25 cellular contexts compared by ENCODE assay signal in the genomic region with DNA sequence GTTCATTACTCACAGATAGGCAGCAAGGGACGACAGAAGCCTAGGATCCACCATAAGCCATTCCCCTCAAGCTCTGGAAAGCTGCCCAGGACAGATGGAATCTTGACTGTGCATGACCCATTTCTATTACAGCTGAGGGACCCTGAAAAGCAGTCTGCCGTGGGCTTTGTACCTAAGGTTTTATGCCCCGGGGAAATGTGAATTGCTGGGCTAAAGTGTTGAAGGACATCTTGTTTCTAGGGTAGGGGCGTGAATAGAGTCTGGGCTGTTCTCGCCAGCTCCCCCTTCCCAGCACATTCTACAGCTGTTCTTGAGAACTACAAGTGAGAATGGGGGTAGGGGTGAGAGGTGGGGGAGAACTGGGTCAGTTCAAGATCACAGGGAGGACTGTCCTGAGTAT.
"Had no signal": no experiment of that assay in that cellular context is flagged by ENCODE, and none has a peak within 500 bp of the region (broad histone marks: within the 10 kb centered on the region; RNA-seq: fewer than 3 reads in every experiment).

No MANE protein-coding gene starts in this region.

- H2AFZ ChIP-seq: neural progenitor cell, parathyroid adenoma had no signal

- H3K4me2 ChIP-seq: neural progenitor cell, smooth muscle cell had no signal

- DNase-seq: natural killer cell; occipital lobe; ovary; posterior cingulate gyrus; psoas muscle; right cardiac atrium; spleen; stimulated activated CD4-positive, alpha-beta T cell treated with anti-CD3 and anti-CD28 coated beads, Interleukin-12 subunit alpha, Interleukin-12 subunit beta, amount 100 ng/mL, for 4 hours; stimulated activated CD4-positive, alpha-beta T cell treated with anti-CD3 and anti-CD28 coated beads, Interleukin-1b, Interleukin-23, amount 100 ng/mL, for 48 hours; stimulated activated CD4-positive, alpha-beta T cell treated with anti-CD3 and anti-CD28 coated beads, Interleukin-4, amount 100 ng/mL, for 1 hour; stimulated activated CD4-positive, alpha-beta T cell treated with anti-CD3 and anti-CD28 coated beads, Interleukin-4, amount 100 ng/mL, for 4 hours; stimulated activated CD8-positive, alpha-beta memory T cell treated with anti-CD3 and anti-CD28 coated beads, Interleukin-4, amount 100 ng/mL, for 48 hours; stimulated activated naive CD4-positive, alpha-beta T cell; stimulated activated naive CD8-positive, alpha-beta T cell treated with anti-CD3 and anti-CD28 coated beads, Interleukin-15, amount 100 ng/mL, for 72 hours; stimulated activated naive CD8-positive, alpha-beta T cell treated with anti-CD3 and anti-CD28 coated beads, Interleukin-15, Interleukin-2, amounts not matched to agents 100 U/mL and 50 U/mL, for 24 hours; substantia nigra; testis; tibial artery; transverse colon had no signal

- H3K9me3 ChIP-seq: ovary, testis, tibial artery, transverse colon, vagina had no signal

- H3K4me1 ChIP-seq: neural progenitor cell, parathyroid adenoma, psoas muscle, spleen, suprapubic skin, testis, tibial artery, transverse colon, vagina had no signal

- H3K36me3 ChIP-seq: neural progenitor cell, ovary, spleen, suprapubic skin, tibial artery, transverse colon, vagina had no signal

- H3K27ac ChIP-seq: neural progenitor cell, ovary, parathyroid adenoma, psoas muscle, skin epidermis, spleen, suprapubic skin, testis, tibial artery, transverse colon, vagina had no signal

- H3K4me3 ChIP-seq: neural progenitor cell, ovary, psoas muscle, skin epidermis, smooth muscle cell, spleen, suprapubic skin, testis, tibial artery, transverse colon, vagina had no signal

- H3K27me3 ChIP-seq: neural progenitor cell, ovary, suprapubic skin, testis, transverse colon, vagina had no signal

- H3K79me2 ChIP-seq: parathyroid adenoma had no signal
